Comparison of ENCODE assay signal across 8 cellular contexts in the genomic region with DNA sequence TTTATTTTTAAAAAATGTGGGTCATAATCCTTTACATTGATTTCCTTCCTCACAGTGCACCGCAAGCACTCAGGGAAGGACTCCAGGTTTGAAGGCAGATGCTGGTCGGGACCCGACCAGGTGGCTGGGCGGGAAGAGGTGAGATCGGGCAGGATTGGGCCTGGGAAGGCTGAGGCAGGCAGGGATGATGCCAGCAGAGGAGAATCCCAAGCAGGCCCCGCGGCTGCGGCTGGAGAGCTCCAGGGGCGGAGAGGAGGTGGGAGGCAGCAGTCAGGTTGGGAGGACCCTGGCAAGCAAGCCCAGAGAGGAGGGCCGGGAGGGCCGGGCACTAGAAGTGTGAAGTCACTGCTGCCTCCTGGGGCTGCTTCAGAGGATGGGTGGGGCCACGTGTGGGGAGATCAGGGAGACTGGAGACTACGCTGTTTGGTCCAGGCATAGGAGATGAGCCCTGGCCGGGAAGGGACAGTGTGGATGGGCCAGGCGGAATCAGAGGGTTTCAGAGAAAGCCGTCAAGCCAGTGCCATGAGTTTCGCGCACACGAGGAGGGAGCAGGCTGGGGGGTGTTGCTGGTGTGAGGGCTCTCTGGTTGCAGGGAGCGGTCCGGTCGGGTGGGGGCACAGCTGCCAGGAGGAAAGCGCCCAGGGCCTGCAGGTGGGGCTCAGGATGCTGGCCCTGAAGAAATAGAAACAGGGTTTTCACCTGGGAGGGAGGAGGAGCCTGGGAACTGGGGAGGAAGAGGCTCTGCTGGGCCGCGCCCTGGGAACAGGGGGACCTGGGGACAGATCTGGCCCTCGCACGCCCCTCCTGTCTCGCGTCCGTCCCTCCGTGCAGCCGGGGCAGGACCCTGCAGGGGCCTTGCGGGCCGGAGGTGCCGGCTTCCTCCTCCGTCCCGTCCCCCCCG. TPM values are rescaled to one million over a fixed set of nuclear protein-coding genes. Genes with fewer than 3 reads are reported as not detected.
DNase-seq lines count a peak whose midpoint lies in the region; ATAC-seq and TF ChIP-seq lines count a peak whose summit lies in the region.

No MANE protein-coding gene starts in this region.

- peaks cover 5 to 6% (median 5%) of the 10 kb centered on the region in 3 donors for H3K4me1 Mint-ChIP-seq in IgD-negative memory B cell
- peaks cover 8% of the 10 kb centered on the region for H3K4me1 Mint-ChIP-seq in dendritic cell treated with granulocyte-macrophage colony-stimulating factor and Interleukin-4, amounts not matched to agents 40 ng/mL and 50 ng/mL, for 4 days (ENCODE audit: low read depth)

- POLR2A ChIA-PET in A673 (lab: Charles Lee; ENCODE audit: low non-redundant PET) = no interaction called here

- H3K4me3 Mint-ChIP-seq in IgD-negative memory B cell = peak overlapping the region; percentile 46 to 95 (median 82)
- peak overlapping the region; percentile 64 for H3K4me3 Mint-ChIP-seq in dendritic cell treated with granulocyte-macrophage colony-stimulating factor and Interleukin-4, amounts not matched to agents 40 ng/mL and 50 ng/mL, for 4 days

- ATAC-seq in aorta (ENCODE audit: low FRiP score) (peak; percentile 71), GM21367 (IDR thresholded peaks at IDR 0.05; ENCODE audit: unreplicated experiment) (no peak)

- H3K36me3 ChIP-seq in A673 (ENCODE audit: insufficient read depth, low read length, poor library complexity, severe bottlenecking) = no peaks in the 10 kb centered on the region
- H3K36me3 ChIP-seq in mesodermal cell (ENCODE audit: control insufficient read depth, insufficient read depth, low read length) = peaks cover 10% of the 10 kb centered on the region
- no peaks in the 10 kb centered on the region for H3K36me3 ChIP-seq in aorta (ENCODE audit: control insufficient read depth in 1 of 2, insufficient read depth in 2 of 2, low read length in 1 of 2)

- intact Hi-C loops in A673 (cut with micrococcal nuclease; ENCODE audit: unreplicated experiment) = no loop called here
- intact Hi-C loops in dendritic cell treated with granulocyte-macrophage colony-stimulating factor and Interleukin-4, amounts not matched to agents 40 ng/mL and 50 ng/mL, for 4 days (cut with micrococcal nuclease) = no loop called here
- intact Hi-C loops in aorta (cut with DNase I) = loop anchor here (2.0 to 10.0 kb wide), 3 partner anchors 37 to 109 kb away; no protein-coding TSS in a partner anchor

- H3K27me3 ChIP-seq in A673 (replicated peaks; ENCODE audit: insufficient read depth, low read depth, low read length, poor library complexity) (peaks cover 11% of the 10 kb centered on the region), aorta (ENCODE audit: control insufficient read depth in 1 of 2, insufficient read depth in 2 of 2, low read length in 1 of 2) (no peaks in the 10 kb centered on the region)

- BruUV-seq in A673 (replicated peaks; lab: Mats Ljungman, UMichigan) = no TSS peak

- DNase-seq in A673 (ENCODE audit: low spot score) (peak; percentile 17), aorta (peak; percentile 85 to 92), NOMO-1 treated with DMSO at 0.1 percent for 48 hours (lab: John Stamatoyannopoulos, UW; ENCODE audit: unreplicated experiment) (no peak), NCI-H526 (lab: John Stamatoyannopoulos, UW) (no peak)

- peak overlapping the region; percentile 38 for H3K4me3 ChIP-seq in A673 (ENCODE audit: low read depth, low read length, poor library complexity, severe bottlenecking)
- peak overlapping the region; percentile 46 for H3K4me3 ChIP-seq in mesodermal cell (ENCODE audit: extremely low read depth, insufficient read depth, low read length, poor library complexity, severe bottlenecking)
- H3K4me3 ChIP-seq in aorta (ENCODE audit: low read length in 2 of 2) = peak overlapping the region; percentile 48 to 51

- WGBS in mesodermal cell (ENCODE audit: insufficient coverage in 2 of 2), 2 experiments = 11 to 12% methylated on average over 26 to 28 of the region's 38 CpGs
- WGBS in aorta, 2 donors = 11 to 14% methylated on average over 29 to 38 of the region's 38 CpGs

- peaks cover 52% of the 10 kb centered on the region for H3K27me3 Mint-ChIP-seq in IgD-negative memory B cell
- peaks cover 85% of the 10 kb centered on the region for H3K27me3 Mint-ChIP-seq in dendritic cell treated with granulocyte-macrophage colony-stimulating factor and Interleukin-4, amounts not matched to agents 40 ng/mL and 50 ng/mL, for 4 days

- H3K36me3 Mint-ChIP-seq in IgD-negative memory B cell = peaks cover 2% of the 10 kb centered on the region
- no peaks in the 10 kb centered on the region for H3K36me3 Mint-ChIP-seq in dendritic cell treated with granulocyte-macrophage colony-stimulating factor and Interleukin-4, amounts not matched to agents 40 ng/mL and 50 ng/mL, for 4 days (ENCODE audit: low read depth)

- H3K4me1 ChIP-seq in A673 (ENCODE audit: insufficient read depth, low read length, poor library complexity, severe bottlenecking) = peaks cover 5% of the 10 kb centered on the region
- peaks cover 29% of the 10 kb centered on the region for H3K4me1 ChIP-seq in mesodermal cell (ENCODE audit: control insufficient read depth, insufficient read depth, low read length, poor library complexity, severe bottlenecking)
- H3K4me1 ChIP-seq in aorta (ENCODE audit: control insufficient read depth in 1 of 2, insufficient read depth in 2 of 2, low read length in 2 of 2) = no peaks in the 10 kb centered on the region

- H3K9me3 ChIP-seq in A673 (ENCODE audit: low read depth, low read length, poor library complexity, severe bottlenecking) (no peaks in the 10 kb centered on the region), mesodermal cell (ENCODE audit: control insufficient read depth, low read length) (peaks cover 12% of the 10 kb centered on the region), aorta (ENCODE audit: control insufficient read depth, low read length) (no peaks in the 10 kb centered on the region)

- TF ChIP-seq CTCF in A673 (conservative IDR thresholded peaks at IDR 0.05; ENCODE audit: low read depth, low read length) = no peak

- H3K9me3 Mint-ChIP-seq in IgD-negative memory B cell = peaks cover 0 to 14% (median 10%) of the 10 kb centered on the region in 3 donors
- peaks cover 11% of the 10 kb centered on the region for H3K9me3 Mint-ChIP-seq in dendritic cell treated with granulocyte-macrophage colony-stimulating factor and Interleukin-4, amounts not matched to agents 40 ng/mL and 50 ng/mL, for 4 days

- no peak overlapping the region for H3K27ac ChIP-seq in A673 (ENCODE audit: low read depth, low read length, poor library complexity, severe bottlenecking)
- peak overlapping the region; percentile 23 for H3K27ac ChIP-seq in mesodermal cell (ENCODE audit: low read depth, low read length, severe bottlenecking)
- H3K27ac ChIP-seq in aorta (ENCODE audit: low read depth in 1 of 2, low read length in 2 of 2) = peak overlapping the region; percentile 34 to 77

- CTCF ChIA-PET in A673 (lab: Charles Lee) = no interaction called here

- peak overlapping the region in 1 of 3 donors; percentile 76 for H3K27ac Mint-ChIP-seq in IgD-negative memory B cell
- no peak overlapping the region for H3K27ac Mint-ChIP-seq in dendritic cell treated with granulocyte-macrophage colony-stimulating factor and Interleukin-4, amounts not matched to agents 40 ng/mL and 50 ng/mL, for 4 days

RNA-seq across cellular contexts. Expression of a gene that starts 0.9 kb away (rescaled TPM):
- total RNA-seq in A673 (2021) (3.3 and 5.0 TPM in 2 replicates), aorta (100 to 1,000 TPM; 289 to 301 TPM)
- polyA plus RNA-seq in IgD-negative memory B cell (4.0 TPM), aorta (100 to 1,000 TPM in 1 of 2 donors, 10 to 100 TPM in 1; 97.3 to 963 TPM)
- 343 TPM for polyA plus RNA-seq in mesodermal cell (2013, experiment 1 of 2)
- 309 TPM for polyA plus RNA-seq in mesodermal cell (2013, experiment 2 of 2)

Comparison
In these comparisons a context has a peak if more than half of its experiments do, and no peak if none do; other contexts are left out.
1. DNase-seq: peak in A673 (single experiment) and aorta (2 of 2); none in NOMO-1 treated with DMSO at 0.1 percent for 48 hours (single experiment) and NCI-H526 (0 of 2).
2. RNA of a gene that starts 0.9 kb away (total RNA-seq): 289 to 301 TPM in aorta; 3.3 to 5.0 TPM in A673; every median in the first group is over 10 times any median in the second.
3. intact Hi-C loops: an anchor here in aorta (2.0 to 10.0 kb wide); none called in A673 and dendritic cell treated with granulocyte-macrophage colony-stimulating factor and Interleukin-4, amounts not matched to agents 40 ng/mL and 50 ng/mL, for 4 days.
4. Peak in every context shown above with its lines, with median percentiles within 50 percentile points of each other: H3K4me3 ChIP-seq.